Comparison of ENCODE assay signal across 30 cellular contexts in the genomic region with DNA sequence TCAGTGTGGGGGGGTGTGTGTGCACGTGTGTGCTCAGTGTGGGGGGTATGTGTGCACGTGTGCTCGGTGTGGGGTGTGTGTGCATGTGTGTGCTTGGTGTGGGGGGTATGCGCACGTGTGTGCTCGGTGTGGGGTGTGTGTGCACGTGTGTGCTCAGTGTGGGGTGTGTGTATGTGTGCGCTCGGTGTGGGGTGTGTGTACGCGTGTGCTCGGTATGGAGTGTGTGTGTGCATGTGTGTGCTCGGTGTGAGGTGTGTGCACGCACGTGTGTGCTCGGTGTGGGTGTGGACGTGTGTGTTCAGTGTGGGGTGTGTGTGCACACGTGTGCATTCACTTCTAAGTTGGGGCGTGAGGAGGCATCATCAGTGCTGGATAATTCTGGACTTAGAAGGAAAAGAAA.
"Had no signal": no experiment of that assay in that cellular context is flagged by ENCODE, and none has a peak within 500 bp of the region (broad histone marks: within the 10 kb centered on the region; RNA-seq: fewer than 3 reads in every experiment).

No MANE protein-coding gene starts in this region.

- H3K4me3 ChIP-seq: left lung, lung, pancreas, prostate gland, skin epidermis, stomach, testis, thyroid gland, transverse colon, upper lobe of right lung had no signal

- H3K27me3 ChIP-seq: pancreas, testis, thyroid gland, upper lobe of right lung had no signal

- DNase-seq: hypothalamus; immature natural killer cell; kidney; left colon; left lung; mesendoderm; naive B cell; natural killer cell; nephron progenitor cell; nucleus accumbens; pancreas; posterior cingulate gyrus; retina; right cardiac atrium; stimulated activated CD4-positive, alpha-beta T cell treated with anti-CD3 and anti-CD28 coated beads, Interleukin-12 subunit alpha, Interleukin-12 subunit beta, amount 100 ng/mL, for 4 hours; stimulated activated CD4-positive, alpha-beta T cell treated with anti-CD3 and anti-CD28 coated beads, Interleukin-15, amount 100 ng/mL, for 24 hours; stimulated activated CD4-positive, alpha-beta T cell treated with anti-CD3 and anti-CD28 coated beads, Interleukin-2, amount 100 ng/mL, for 24 hours; stimulated activated CD4-positive, alpha-beta T cell treated with anti-CD3 and anti-CD28 coated beads, Interleukin-4, amount 100 ng/mL, for 1 hour; stimulated activated naive B cell treated with anti-CD40 and anti-IgM and Interleukin-4, amounts not matched to agents 10 μg/mL and 1 μg/mL and 100 μg/mL, for 72 hours; stimulated activated naive CD8-positive, alpha-beta T cell treated with anti-CD3 and anti-CD28 coated beads, Interleukin-15, Interleukin-2, amounts not matched to agents 100 U/mL and 50 U/mL, for 24 hours; stomach; testis; thyroid gland; transverse colon; upper lobe of right lung had no signal

- ATAC-seq: left colon; left lung; pancreas; right cardiac atrium; sciatic nerve; stimulated activated naive B cell treated with anti-CD40 and anti-IgM and Interleukin-4, amounts not matched to agents 10 μg/mL and 1 μg/mL and 100 μg/mL, for 72 hours; stimulated activated naive CD8-positive, alpha-beta T cell treated with anti-CD3 and anti-CD28 coated beads, Interleukin-15, Interleukin-2, amounts not matched to agents 100 U/mL and 50 U/mL, for 24 hours; upper lobe of right lung had no signal

- FAIRE-seq: islet of Langerhans, kidney, pancreas had no signal

- H3K9me3 ChIP-seq: left lung, pancreas, prostate gland, stomach, testis, thyroid gland, transverse colon, upper lobe of right lung had no signal

- H3K27ac ChIP-seq: left lung, pancreas, prostate gland, skin epidermis, stomach, testis, thyroid gland, transverse colon, upper lobe of right lung had no signal

- H3K4me1 ChIP-seq: left lung, pancreas, prostate gland, transverse colon, upper lobe of right lung had no signal

- H3K36me3 ChIP-seq: left lung, pancreas, prostate gland, stomach, thyroid gland, transverse colon, upper lobe of right lung had no signal
